In genomic region chr1:202010042-202011015, GRCh38 we compare ENCODE assay signal across 1 cellular context.
A peak's percentile ranks its signal among the peaks of the same experiment; 100 is the strongest.
TF ChIP-seq lines count a peak whose summit lies in the region.

Gene ELF3, plus strand, starts transcription at chr1:202010587. Its CDS starts 550 bp downstream, at chr1:202011137.

TF ChIP-seq in H1, 55 proteins besides CTCF, POLR2A, EP300 and RAD21:
- TF ChIP-seq TAF1 (IDR thresholded peaks at IDR 0.05; ENCODE audit: low read depth, low read length) (peak; percentile 97), FOSL1 (IDR thresholded peaks at IDR 0.05; ENCODE audit: insufficient read depth, low read depth, low read length) (no peak), RBBP5 (IDR thresholded peaks at IDR 0.05; ENCODE audit: borderline replicate concordance, low read depth, low read length) (peak; percentile 97; the same call in 1 of the 2 replicates), ASH2L (IDR thresholded peaks at IDR 0.05; ENCODE audit: low read length) (peak; percentile 96), TEAD4 (IDR thresholded peaks at IDR 0.05; ENCODE audit: low read depth, low read length) (0 out of 2 replicates have a peak, but pooled peaks have one; percentile 35), TAF7 (optimal IDR thresholded peaks at IDR 0.05; ENCODE audit: borderline replicate concordance, low read depth, low read length) (peak; percentile 93), MAX (IDR thresholded peaks at IDR 0.05) (peak; percentile 62; the same call in 1 of the 2 replicates), NRF1 (IDR thresholded peaks at IDR 0.05; ENCODE audit: low read depth, low read length) (no peak), RFX5 (IDR thresholded peaks at IDR 0.05; ENCODE audit: borderline replicate concordance, low read depth, low read length) (no peak), BCL11A (IDR thresholded peaks at IDR 0.05; ENCODE audit: low read depth in 2 of 2, low read length in 2 of 2) (no peak), GABPA (IDR thresholded peaks at IDR 0.05; ENCODE audit: borderline replicate concordance, insufficient read depth, low read length) (peak; percentile 20; the same call in 1 of the 2 replicates), SP1 (IDR thresholded peaks at IDR 0.05; ENCODE audit: low read depth, low read length) (peak; percentile 70), SP4 (IDR thresholded peaks at IDR 0.05; ENCODE audit: low read length) (peak; percentile 44; the same call in 1 of the 2 replicates), CHD1 (IDR thresholded peaks at IDR 0.05; ENCODE audit: low read depth, low read length) (peak; percentile 48; the same call in 1 of the 2 replicates), KDM5A (IDR thresholded peaks at IDR 0.05; ENCODE audit: low read length) (no peak), EGR1 (IDR thresholded peaks at IDR 0.05; ENCODE audit: borderline replicate concordance, low read depth, low read length) (peak; percentile 21; the same call in 1 of the 2 replicates), MAFK (IDR thresholded peaks at IDR 0.05; ENCODE audit: low read depth, low read length) (no peak), TBP (IDR thresholded peaks at IDR 0.05; ENCODE audit: low read depth, low read length) (peak; percentile 98), SIX5 (IDR thresholded peaks at IDR 0.05; ENCODE audit: low read depth, low read length) (no peak), NANOG (IDR thresholded peaks at IDR 0.05; ENCODE audit: insufficient read depth, low read depth, low read length, poor library complexity, severe bottlenecking) (peak; percentile 70), PHF8 (conservative IDR thresholded peaks at IDR 0.05; ENCODE audit: low read depth, low read length) (peak; percentile 49; the same call in 1 of the 2 replicates), CEBPB (IDR thresholded peaks at IDR 0.05; ENCODE audit: low read depth, low read length) (no peak), POLR2AphosphoS5 (IDR thresholded peaks at IDR 0.05; ENCODE audit: low read depth, low read length) (peak; percentile 98), TCF12 (IDR thresholded peaks at IDR 0.05; ENCODE audit: low read depth, low read length) (0 out of 2 replicates have a peak, but pooled peaks have one; percentile 32), HDAC2 (IDR thresholded peaks at IDR 0.05; ENCODE audit: borderline replicate concordance in 1 of 2, low read depth in 2 of 2, low read length in 2 of 2) (peak in 1 of 2 experiments; percentile 27; a peak in 1 of 4 replicates), SAP30 (IDR thresholded peaks at IDR 0.05; ENCODE audit: insufficient read depth, insufficient replicate concordance, low read length) (no peak), SIN3A (conservative IDR thresholded peaks at IDR 0.05 in 1 of 2, IDR thresholded peaks at IDR 0.05 in 1 of 2; ENCODE audit: low read depth in 1 of 2, low read length in 2 of 2) (peak; percentile 50 to 85; a peak in 2 of 4 replicates), CREB1 (IDR thresholded peaks at IDR 0.05) (0 out of 2 replicates have a peak, but pooled peaks have one; percentile 6), BRCA1 (IDR thresholded peaks at IDR 0.05; ENCODE audit: low read depth, low read length) (no peak), HDAC6 (IDR thresholded peaks at IDR 0.05; ENCODE audit: low read depth, low read length) (no peak), GTF2F1 (IDR thresholded peaks at IDR 0.05; ENCODE audit: borderline replicate concordance, low read depth, low read length) (peak; percentile 97)
